9 cellular contexts compared by ENCODE assay signal in the genomic region with DNA sequence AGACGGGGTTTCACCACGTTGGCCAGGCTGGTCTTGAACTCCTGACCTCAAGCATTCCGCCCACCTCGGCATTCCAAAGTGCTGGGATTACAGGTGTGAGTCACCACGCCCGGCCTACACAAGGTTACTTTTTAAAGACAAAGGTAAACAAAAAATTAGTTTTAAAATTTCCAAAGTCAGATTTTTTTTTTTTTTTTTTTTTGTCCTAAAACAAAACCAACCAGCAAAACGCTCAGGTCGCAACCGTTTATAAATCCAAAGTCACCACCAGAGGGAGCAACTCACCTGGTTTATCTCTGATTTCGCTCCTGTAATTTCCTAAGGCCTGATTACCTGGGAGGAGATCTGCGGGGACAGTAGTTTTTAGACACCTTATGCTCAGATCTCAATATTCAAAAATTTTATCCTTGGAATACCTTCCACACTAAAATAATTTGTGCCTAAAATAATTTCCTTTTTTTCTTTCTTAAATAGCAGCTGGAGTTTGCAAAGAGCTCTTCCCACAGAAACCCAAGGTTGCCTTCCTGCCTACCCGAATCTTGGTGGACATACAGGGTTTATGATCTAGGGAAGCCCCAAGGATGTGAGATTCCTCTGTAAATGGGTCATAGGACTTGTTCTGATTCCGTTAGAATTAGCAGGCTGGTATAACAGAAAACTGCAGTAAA. TPM values are rescaled to one million over a fixed set of nuclear protein-coding genes. Genes with fewer than 3 reads are reported as not detected.
DNase-seq lines count a peak whose midpoint lies in the region; ATAC-seq and TF ChIP-seq lines count a peak whose summit lies in the region.
"Had no signal": no experiment of that assay in that cellular context is flagged by ENCODE, and none has a peak within 500 bp of the region (broad histone marks: within the 10 kb centered on the region; RNA-seq: fewer than 3 reads in every experiment).

No MANE protein-coding gene starts in this region.

- no peak overlapping the region for H3K4ac ChIP-seq in H9 (ENCODE audit: low read depth, low read length)

- no peak overlapping the region for H3K4me3 Mint-ChIP-seq in H9
- no peak overlapping the region for H3K4me3 Mint-ChIP-seq in activated CD8-positive, alpha-beta T cell treated with anti-CD3 and anti-CD28 coated beads, Interleukin-2, amount 10 ng/mL, durations not matched to agents 7 days and 5 days
- H3K4me3 Mint-ChIP-seq: T-helper 1 cell treated with Interleukin-12 subunit alpha and Interleukin-12 subunit beta and Interleukin-4 antibody, amounts not matched to agents 30 μg/mL and 1 μg/mL, for 36 hours had no signal

- no peaks in the 10 kb centered on the region for H3K23me2 ChIP-seq in H9 (ENCODE audit: insufficient read length, low read depth, low read length, poor library complexity, severe bottlenecking)

- no peak overlapping the region for H2BK20ac ChIP-seq in H9 (ENCODE audit: low read depth, low read length, poor library complexity, severe bottlenecking)

- H3K9me3 ChIP-seq in H9 (ENCODE audit: control insufficient read depth, low read depth, low read length): no peaks in the 10 kb centered on the region

- H4K5ac ChIP-seq in H9 (ENCODE audit: insufficient read length, low read depth, low read length): no peak overlapping the region

- CTCF ChIA-PET in activated CD8-positive, alpha-beta T cell treated with anti-CD3 and anti-CD28 coated beads, Interleukin-2, amount 10 ng/mL, durations not matched to agents 7 days and 5 days (lab: Charles Lee): interaction anchor here (0.6 to 5.7 kb wide), 41 partner anchors 9 to 462 kb away, joined by 3 to 127 read pairs (median 4); a partner anchor contains a TSS

- H2BK15ac ChIP-seq in H9 (ENCODE audit: low read depth, low read length): no peak overlapping the region

- H2BK5ac ChIP-seq in H9 (ENCODE audit: insufficient read length, low read length): no peak overlapping the region

- no peak overlapping the region for H3T11ph ChIP-seq in H9 (ENCODE audit: low read length)

- no peak overlapping the region for H3K56ac ChIP-seq in H9 (ENCODE audit: insufficient read length, low read depth, low read length)

- no peak overlapping the region for H3K4me2 ChIP-seq in H9 (ENCODE audit: insufficient read depth, insufficient read length, low read length)

- no peaks in the 10 kb centered on the region for H3K4me1 ChIP-seq in H9 (ENCODE audit: insufficient read depth, low read length)

- H3K9ac ChIP-seq in H9 (ENCODE audit: extremely low read depth, insufficient read length, low read length): no peak overlapping the region

- H4K91ac ChIP-seq in H9 (ENCODE audit: insufficient read length, low read depth, low read length): no peak overlapping the region

- H2AFZ ChIP-seq in H9 (ENCODE audit: low read length): no peak overlapping the region

- peaks cover 0 to 2% (median 0%) of the 10 kb centered on the region in 3 experiments; a peak in 2 of 7 replicates for H3K36me3 Mint-ChIP-seq in H9 (ENCODE audit: insufficient read depth in 1 of 3, low read depth in 3 of 3)
- H3K36me3 Mint-ChIP-seq in activated CD8-positive, alpha-beta T cell treated with anti-CD3 and anti-CD28 coated beads, Interleukin-2, amount 10 ng/mL, durations not matched to agents 7 days and 5 days (ENCODE audit: low read depth): peaks cover 8% of the 10 kb centered on the region

- H3K27me3 Mint-ChIP-seq in H9 (ENCODE audit: low read depth): peaks cover 22% of the 10 kb centered on the region
- H3K27me3 Mint-ChIP-seq in activated CD8-positive, alpha-beta T cell treated with anti-CD3 and anti-CD28 coated beads, Interleukin-2, amount 10 ng/mL, durations not matched to agents 7 days and 5 days (ENCODE audit: low read depth): peaks cover 40% of the 10 kb centered on the region

- TF ChIP-seq CTCF in H9 (conservative IDR thresholded peaks at IDR 0.05): peak; percentile 80

- H3K79me1 ChIP-seq in H9 (ENCODE audit: insufficient read depth, low read depth, low read length, poor library complexity, severe bottlenecking): no peaks in the 10 kb centered on the region

- no peak overlapping the region for H2BK120ac ChIP-seq in H9 (ENCODE audit: low read depth, low read length, poor library complexity, severe bottlenecking)

- H3K9me3 Mint-ChIP-seq in H9: peaks cover 3 to 8% of the 10 kb centered on the region in 2 experiments; a peak in 4 of 5 replicates
- no peaks in the 10 kb centered on the region for H3K9me3 Mint-ChIP-seq in activated CD8-positive, alpha-beta T cell treated with anti-CD3 and anti-CD28 coated beads, Interleukin-2, amount 10 ng/mL, durations not matched to agents 7 days and 5 days (ENCODE audit: insufficient read depth)

- H2BK12ac ChIP-seq in H9 (ENCODE audit: insufficient read length, low read depth, low read length): no peak overlapping the region

- H3K4me1 Mint-ChIP-seq in H9: peaks cover 10 to 14% of the 10 kb centered on the region in 2 experiments
- peaks cover 22% of the 10 kb centered on the region for H3K4me1 Mint-ChIP-seq in activated CD8-positive, alpha-beta T cell treated with anti-CD3 and anti-CD28 coated beads, Interleukin-2, amount 10 ng/mL, durations not matched to agents 7 days and 5 days (ENCODE audit: low read depth)

- H3K27ac ChIP-seq in H9 (ENCODE audit: insufficient read length, low read depth, low read length): no peak overlapping the region

- no peaks in the 10 kb centered on the region for H4K20me1 ChIP-seq in H9 (ENCODE audit: control insufficient read depth, insufficient read depth, insufficient read length)

- no peak overlapping the region for H3K18ac ChIP-seq in H9 (ENCODE audit: insufficient read length, low read depth, low read length)

- no peak overlapping the region for H2AK5ac ChIP-seq in H9 (ENCODE audit: insufficient read length, low read length)

- POLR2A ChIA-PET in activated CD8-positive, alpha-beta T cell treated with anti-CD3 and anti-CD28 coated beads, Interleukin-2, amount 10 ng/mL, durations not matched to agents 7 days and 5 days (lab: Charles Lee): interaction anchor here (1.5 to 1.6 kb wide), 2 partner anchors 13 to 28 kb away, joined by 3 to 4 read pairs; no protein-coding TSS in a partner anchor

- H3K23ac ChIP-seq in H9 (ENCODE audit: insufficient read length, low read depth, low read length): no peak overlapping the region

- peak; percentile 60 for ATAC-seq in activated CD8-positive, alpha-beta T cell treated with anti-CD3 and anti-CD28 coated beads, Interleukin-2, amount 10 ng/mL, durations not matched to agents 7 days and 5 days
- ATAC-seq in HG03135 (IDR thresholded peaks at IDR 0.05; ENCODE audit: unreplicated experiment) (no peak), HG03045 (IDR thresholded peaks at IDR 0.05; ENCODE audit: unreplicated experiment) (no peak)

- H4K8ac ChIP-seq in H9 (replicated peaks; ENCODE audit: insufficient read length, low read depth, low read length): no peak overlapping the region

- no peak overlapping the region for H3K27ac Mint-ChIP-seq in H9
- H3K27ac Mint-ChIP-seq in activated CD8-positive, alpha-beta T cell treated with anti-CD3 and anti-CD28 coated beads, Interleukin-2, amount 10 ng/mL, durations not matched to agents 7 days and 5 days: no peak overlapping the region
- H3K27ac Mint-ChIP-seq: T-helper 1 cell treated with Interleukin-12 subunit alpha and Interleukin-12 subunit beta and Interleukin-4 antibody, amounts not matched to agents 30 μg/mL and 1 μg/mL, for 36 hours had no signal

- no CpG with 5 or more reads among the region's 13 CpGs for WGBS in H9 (ENCODE audit: extremely low coverage, insufficient read length, low lambda C conversion rate)

- no peaks in the 10 kb centered on the region for H3K27me3 ChIP-seq in H9 (ENCODE audit: insufficient read depth, low read length)

- peak; percentile 67 for DNase-seq in COR-L47 (lab: John Stamatoyannopoulos, UW)
- DNase-seq in H9: peak; percentile 51
- DNase-seq in NCI-H526 treated with DMSO at 0.1 percent for 48 hours (lab: John Stamatoyannopoulos, UW): peak; percentile 26
- peak; percentile 71 for DNase-seq in activated CD8-positive, alpha-beta T cell treated with anti-CD3 and anti-CD28 coated beads, Interleukin-2, amount 10 ng/mL, durations not matched to agents 7 days and 5 days
- peak; percentile 33 for DNase-seq in glomerular visceral epithelial cell (ENCODE audit: extremely low spot score)
- peak; percentile 9 for DNase-seq in smooth muscle cell of the brain vasculature (ENCODE audit: low read depth, low spot score)

- H3K14ac ChIP-seq in H9 (ENCODE audit: insufficient read depth, low read length): no peak overlapping the region

- H3K79me2 ChIP-seq in H9 (ENCODE audit: insufficient read depth, low read length): no peaks in the 10 kb centered on the region

RNA-seq across cellular contexts. Expression of a gene that starts 19.8 kb away (rescaled TPM):
- not detected in 2 replicates for total RNA-seq in H9 (2021)
- not detected for total RNA-seq in activated CD8-positive, alpha-beta T cell treated with anti-CD3 and anti-CD28 coated beads, Interleukin-2, amount 10 ng/mL, durations not matched to agents 7 days and 5 days

RNA-seq across cellular contexts. Expression of a gene that starts 29.1 kb away (rescaled TPM):
- not detected in 2 replicates for total RNA-seq in H9 (2021)
- 1 to 10 TPM in 1 of 2 experiments, under 1 TPM in 1; 0.45 to 1.3 TPM for total RNA-seq in activated CD8-positive, alpha-beta T cell treated with anti-CD3 and anti-CD28 coated beads, Interleukin-2, amount 10 ng/mL, durations not matched to agents 7 days and 5 days

Comparison
In these comparisons a context has a peak if more than half of its experiments do, and no peak if none do; other contexts are left out.
1. DNase-seq: peak in every context shown above with its lines; median percentile 71 in activated CD8-positive, alpha-beta T cell treated with anti-CD3 and anti-CD28 coated beads, Interleukin-2, amount 10 ng/mL, durations not matched to agents 7 days and 5 days; 67 in COR-L47; 51 in H9; 33 in glomerular visceral epithelial cell; 26 in NCI-H526 treated with DMSO at 0.1 percent for 48 hours; 9 in smooth muscle cell of the brain vasculature.